ENCODE assay signal across 25 cellular contexts in the genomic region with DNA sequence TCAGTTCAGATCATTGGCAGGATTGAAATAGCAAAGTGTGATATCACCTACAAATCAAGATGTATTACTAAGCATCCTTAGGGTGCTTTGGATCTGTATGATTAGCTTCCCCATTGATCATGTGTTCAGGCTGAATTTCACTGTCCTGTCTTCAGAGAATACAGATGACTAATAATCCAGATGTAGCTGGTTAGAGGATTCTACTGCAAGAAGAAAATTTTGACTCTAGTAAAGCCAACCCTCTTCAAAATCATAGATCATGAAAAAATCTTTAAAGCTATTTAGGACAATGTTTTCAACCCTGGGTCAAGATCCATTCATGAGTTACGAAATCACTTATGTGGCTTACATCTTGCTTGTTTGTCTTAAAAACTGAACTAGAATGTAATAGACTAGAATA.
DNase-seq lines count a peak whose midpoint lies in the region; ATAC-seq and TF ChIP-seq lines count a peak whose summit lies in the region.
"Had no signal": no experiment of that assay in that cellular context is flagged by ENCODE, and none has a peak within 500 bp of the region (broad histone marks: within the 10 kb centered on the region; RNA-seq: fewer than 3 reads in every experiment).

No MANE protein-coding gene starts in this region.

- no peaks in the 10 kb centered on the region for H3K9me2 ChIP-seq in GM23248 (ENCODE audit: insufficient read depth)

- no peaks in the 10 kb centered on the region for H3K27me3 ChIP-seq in GM23248 (replicated peaks; ENCODE audit: insufficient read depth)
- H3K27me3 ChIP-seq in adipocyte (replicated peaks; ENCODE audit: control insufficient read depth, insufficient read depth, low read length), result no peaks in the 10 kb centered on the region
- H3K27me3 ChIP-seq: BE2C, SJSA1 had no signal

- no peak for TF ChIP-seq CTCF in fibroblast of villous mesenchyme (IDR thresholded peaks at IDR 0.05; ENCODE audit: insufficient read depth, low read depth, low read length)

- no peak overlapping the region for H3K4me3 Mint-ChIP-seq in activated T-helper 2 cell treated with anti-CD3 and anti-CD28 coated beads, Interferon-gamma antibody, Interleukin-2, Interleukin-4, amounts not matched to agents 10 μg/mL and 5 μg/mL and 100 μg/mL, durations not matched to agents 14 hours and 24 hours and 36 hours (ENCODE audit: low read depth)
- H3K4me3 Mint-ChIP-seq: CD14-positive monocyte had no signal

- in situ Hi-C loops in GM23248 (cut with MboI), result no loop called here

- H2AFZ ChIP-seq in GM23248, result no peak overlapping the region

- H3K4me1 Mint-ChIP-seq in activated T-helper 2 cell treated with anti-CD3 and anti-CD28 coated beads, Interferon-gamma antibody, Interleukin-2, Interleukin-4, amounts not matched to agents 10 μg/mL and 5 μg/mL and 100 μg/mL, durations not matched to agents 14 hours and 24 hours and 36 hours (ENCODE audit: low read depth), result peaks cover 16% of the 10 kb centered on the region

- H3K4me3 ChIP-seq in GM23248 (no peak overlapping the region), adipocyte (ENCODE audit: low read length) (no peak overlapping the region), fibroblast of villous mesenchyme (ENCODE audit: low read depth, low read length) (no peak overlapping the region)
- H3K4me3 ChIP-seq: A549, K562, SJSA1 had no signal

- no peaks in the 10 kb centered on the region for H3K9me3 Mint-ChIP-seq in activated T-helper 2 cell treated with anti-CD3 and anti-CD28 coated beads, Interferon-gamma antibody, Interleukin-2, Interleukin-4, amounts not matched to agents 10 μg/mL and 5 μg/mL and 100 μg/mL, durations not matched to agents 14 hours and 24 hours and 36 hours
- H3K9me3 Mint-ChIP-seq: CD14-positive monocyte had no signal

- no peaks in the 10 kb centered on the region; the same call in 1 of the 2 replicates for H3F3A ChIP-seq in GM23248 (ENCODE audit: insufficient read depth)

- no peaks in the 10 kb centered on the region for H4K20me1 ChIP-seq in GM23248 (ENCODE audit: insufficient read depth)

- H3K4me2 ChIP-seq in GM23248 (ENCODE audit: unreplicated experiment), result no peak overlapping the region
- H3K4me2 ChIP-seq: A549 had no signal

- peaks cover 7% of the 10 kb centered on the region for H3K27me3 Mint-ChIP-seq in activated T-helper 2 cell treated with anti-CD3 and anti-CD28 coated beads, Interferon-gamma antibody, Interleukin-2, Interleukin-4, amounts not matched to agents 10 μg/mL and 5 μg/mL and 100 μg/mL, durations not matched to agents 14 hours and 24 hours and 36 hours (ENCODE audit: low read depth)

- no peaks in the 10 kb centered on the region for H3K36me3 Mint-ChIP-seq in activated T-helper 2 cell treated with anti-CD3 and anti-CD28 coated beads, Interferon-gamma antibody, Interleukin-2, Interleukin-4, amounts not matched to agents 10 μg/mL and 5 μg/mL and 100 μg/mL, durations not matched to agents 14 hours and 24 hours and 36 hours (ENCODE audit: low read depth)
- H3K36me3 Mint-ChIP-seq: CD14-positive monocyte had no signal

- no peak overlapping the region for H3K27ac ChIP-seq in GM23248

- ATAC-seq in HG02870 (IDR thresholded peaks at IDR 0.05; ENCODE audit: unreplicated experiment), result no peak
- ATAC-seq: A549, K562 had no signal

- peaks cover 16% of the 10 kb centered on the region for H3K4me1 ChIP-seq in GM23248 (ENCODE audit: insufficient read depth)
- peaks cover 33% of the 10 kb centered on the region for H3K4me1 ChIP-seq in adipocyte (ENCODE audit: control insufficient read depth, insufficient read depth, low read length)
- H3K4me1 ChIP-seq: BE2C had no signal

- no peak overlapping the region for H3K27ac Mint-ChIP-seq in activated T-helper 2 cell treated with anti-CD3 and anti-CD28 coated beads, Interferon-gamma antibody, Interleukin-2, Interleukin-4, amounts not matched to agents 10 μg/mL and 5 μg/mL and 100 μg/mL, durations not matched to agents 14 hours and 24 hours and 36 hours
- H3K27ac Mint-ChIP-seq: CD14-positive monocyte had no signal

- H3K36me3 ChIP-seq in GM23248 (ENCODE audit: low read depth), result no peaks in the 10 kb centered on the region
- no peaks in the 10 kb centered on the region for H3K36me3 ChIP-seq in adipocyte (ENCODE audit: control insufficient read depth, insufficient read depth, low read length, severe bottlenecking)
- H3K36me3 ChIP-seq: BE2C, SJSA1 had no signal

- H3K9me3 ChIP-seq in GM23248 (ENCODE audit: low read depth) (no peaks in the 10 kb centered on the region), adipocyte (ENCODE audit: control insufficient read depth, low read length) (no peaks in the 10 kb centered on the region)
- H3K9me3 ChIP-seq: A549, BE2C, SJSA1 had no signal

- DNase-seq in GM23248 (peak; percentile 60), adipocyte (ENCODE audit: low read depth) (peak; percentile 45), fibroblast of villous mesenchyme (ENCODE audit: low read depth) (peak; percentile 14), SK-N-DZ (ENCODE audit: low spot score) (no peak), posterior cingulate gyrus (no peak)
- no peak for DNase-seq in activated T-helper 2 cell treated with anti-CD3 and anti-CD28 coated beads, Interferon-gamma antibody, Interleukin-2, Interleukin-4, amounts not matched to agents 10 μg/mL and 5 μg/mL and 100 μg/mL, durations not matched to agents 14 hours and 24 hours and 36 hours (ENCODE audit: low spot score)
- DNase-seq: BE2C; Calu3; DMS79 treated with DMSO at 0.1 percent for 48 hours; GF-D8; MV-4-11; NCI-H1105; NCI-H1436 treated with DMSO at 0.1 percent for 48 hours; NCI-H1930; NCI-H446; NCI-H524 treated with DMSO at 0.1 percent for 48 hours; NCI-H774; NK-92 treated with Interleukin-12 subunit alpha and Interleukin-12 subunit beta, amount 100 ng/mL, for 24 hours; Right ventricle myocardium superior; RPMI8226 had no signal

- intact Hi-C loops in activated T-helper 2 cell treated with anti-CD3 and anti-CD28 coated beads, Interferon-gamma antibody, Interleukin-2, Interleukin-4, amounts not matched to agents 10 μg/mL and 5 μg/mL and 100 μg/mL, durations not matched to agents 14 hours and 24 hours and 36 hours (cut with micrococcal nuclease), result no loop called here
- intact Hi-C loops in posterior cingulate gyrus (cut with DNase I), result no loop called here

- WGBS in GM23248 (ENCODE audit: low coverage in 1 of 2, low lambda C conversion rate in 2 of 2, missing lambda C conversion rate in 2 of 2), 2 experiments, result 45 to 48% methylated on average over 1 of the region's 1 CpG

- H3K79me2 ChIP-seq in GM23248 (ENCODE audit: insufficient read depth), result no peaks in the 10 kb centered on the region

- no peak overlapping the region for H3K9ac ChIP-seq in GM23248
- no peak overlapping the region for H3K9ac ChIP-seq in adipocyte (ENCODE audit: low read length)

Comparison
In these comparisons a context has a peak if more than half of its experiments do, and no peak if none do; other contexts are left out.
1. DNase-seq: peak in GM23248 (single experiment), adipocyte (single experiment) and fibroblast of villous mesenchyme (single experiment); none in SK-N-DZ (single experiment), activated T-helper 2 cell treated with anti-CD3 and anti-CD28 coated beads, Interferon-gamma antibody, Interleukin-2, Interleukin-4, amounts not matched to agents 10 μg/mL and 5 μg/mL and 100 μg/mL, durations not matched to agents 14 hours and 24 hours and 36 hours (single experiment) and posterior cingulate gyrus (0 of 10).